In genomic region chr9:120928015-120928719, GRCh38 we compare ENCODE assay signal across 1 cellular context.
TF ChIP-seq lines count a peak whose summit lies in the region.

No MANE protein-coding gene starts in this region.

TF ChIP-seq in GM23338, 12 proteins besides CTCF, POLR2A, EP300 and RAD21 (continued from another document):
- TF ChIP-seq REST (IDR thresholded peaks at IDR 0.05; ENCODE audit: unreplicated experiment) (no peak), EZH2 (IDR thresholded peaks at IDR 0.05; ENCODE audit: low read depth, unreplicated experiment) (no peak), ZNF331 (CRISPR knock-in tag; IDR thresholded peaks at IDR 0.05; ENCODE audit: low read depth) (no peak), ETS1 (IDR thresholded peaks at IDR 0.05) (no peak), JUNB (IDR thresholded peaks at IDR 0.05; ENCODE audit: unreplicated experiment) (no peak), ZNF462 (CRISPR knock-in tag; IDR thresholded peaks at IDR 0.05) (no peak), NANOG (IDR thresholded peaks at IDR 0.05; ENCODE audit: borderline replicate concordance) (no peak), ZNF114 (CRISPR knock-in tag; IDR thresholded peaks at IDR 0.05) (no peak)
